Comparison of ENCODE assay signal across 8 cellular contexts in the genomic region with DNA sequence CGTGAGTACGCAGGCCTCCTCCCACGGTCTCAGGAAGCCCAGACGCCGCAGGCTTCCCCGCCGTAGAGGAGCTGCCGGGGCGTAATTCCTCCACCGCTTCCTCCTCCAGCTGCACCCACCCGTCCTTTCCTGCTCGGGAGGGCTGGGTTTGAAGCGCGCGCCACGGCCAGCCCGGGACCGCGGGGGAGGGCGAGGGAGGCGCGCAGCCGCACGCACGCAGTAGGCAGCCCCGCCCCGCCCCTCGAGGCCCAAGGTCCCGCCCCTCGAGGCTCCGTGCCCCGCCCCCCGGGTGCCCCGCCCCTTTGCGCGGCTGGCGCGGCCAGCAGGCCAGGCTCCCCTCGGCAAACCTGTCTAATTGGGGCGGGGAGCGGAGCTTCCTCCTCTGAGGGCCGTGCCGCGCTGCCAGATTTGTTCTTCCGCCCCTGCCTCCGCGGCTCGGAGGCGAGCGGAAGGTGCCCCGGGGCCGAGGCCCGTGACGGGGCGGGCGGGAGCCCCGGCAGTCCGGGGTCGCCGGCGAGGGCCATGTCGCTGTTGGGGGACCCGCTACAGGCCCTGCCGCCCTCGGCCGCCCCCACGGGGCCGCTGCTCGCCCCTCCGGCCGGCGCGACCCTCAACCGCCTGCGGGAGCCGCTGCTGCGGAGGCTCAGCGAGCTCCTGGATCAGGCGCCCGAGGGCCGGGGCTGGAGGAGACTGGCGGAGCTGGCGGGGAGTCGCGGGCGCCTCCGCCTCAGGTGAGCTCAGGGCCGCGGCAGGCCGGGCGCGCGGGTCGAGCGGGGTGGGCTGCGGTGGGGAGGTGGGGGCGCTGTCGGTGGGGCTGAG. TPM values are rescaled to one million over a fixed set of nuclear protein-coding genes. Genes with fewer than 3 reads are reported as not detected.
DNase-seq lines count a peak whose midpoint lies in the region; ATAC-seq lines count a peak whose summit lies in the region.

A gene with protein sequence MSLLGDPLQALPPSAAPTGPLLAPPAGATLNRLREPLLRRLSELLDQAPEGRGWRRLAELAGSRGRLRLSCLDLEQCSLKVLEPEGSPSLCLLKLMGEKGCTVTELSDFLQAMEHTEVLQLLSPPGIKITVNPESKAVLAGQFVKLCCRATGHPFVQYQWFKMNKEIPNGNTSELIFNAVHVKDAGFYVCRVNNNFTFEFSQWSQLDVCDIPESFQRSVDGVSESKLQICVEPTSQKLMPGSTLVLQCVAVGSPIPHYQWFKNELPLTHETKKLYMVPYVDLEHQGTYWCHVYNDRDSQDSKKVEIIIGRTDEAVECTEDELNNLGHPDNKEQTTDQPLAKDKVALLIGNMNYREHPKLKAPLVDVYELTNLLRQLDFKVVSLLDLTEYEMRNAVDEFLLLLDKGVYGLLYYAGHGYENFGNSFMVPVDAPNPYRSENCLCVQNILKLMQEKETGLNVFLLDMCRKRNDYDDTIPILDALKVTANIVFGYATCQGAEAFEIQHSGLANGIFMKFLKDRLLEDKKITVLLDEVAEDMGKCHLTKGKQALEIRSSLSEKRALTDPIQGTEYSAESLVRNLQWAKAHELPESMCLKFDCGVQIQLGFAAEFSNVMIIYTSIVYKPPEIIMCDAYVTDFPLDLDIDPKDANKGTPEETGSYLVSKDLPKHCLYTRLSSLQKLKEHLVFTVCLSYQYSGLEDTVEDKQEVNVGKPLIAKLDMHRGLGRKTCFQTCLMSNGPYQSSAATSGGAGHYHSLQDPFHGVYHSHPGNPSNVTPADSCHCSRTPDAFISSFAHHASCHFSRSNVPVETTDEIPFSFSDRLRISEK (plus strand): TSS at position 344 of the 819 bp plus-strand sequence. CDS start 179 bp downstream, at position 523.

- no peaks in the 10 kb centered on the region for H3K36me3 ChIP-seq in CD8-positive, alpha-beta memory T cell (ENCODE audit: insufficient read depth, low read length)

- peak within 1 kb of the TSS; percentile 91 to 96 (median 96) for H3K4me3 Mint-ChIP-seq in CD8-positive, alpha-beta memory T cell
- H3K4me3 Mint-ChIP-seq in memory B cell, result peak within 1 kb of the TSS; percentile 96

- peak within 1 kb of the TSS; percentile 71 for H3K4me3 ChIP-seq in CD8-positive, alpha-beta memory T cell (ENCODE audit: low read length)

- H3K4me1 ChIP-seq in CD8-positive, alpha-beta memory T cell (ENCODE audit: insufficient read depth, low read length), result peaks cover 43% of the 10 kb centered on the region

- ATAC-seq in GM19468 (IDR thresholded peaks at IDR 0.05; ENCODE audit: extremely low read depth, unreplicated experiment), result peak; percentile 62
- ATAC-seq in memory B cell (ENCODE audit: low read depth), result peak; percentile 82

- H3K9me3 Mint-ChIP-seq in CD8-positive, alpha-beta memory T cell, result no peaks in the 10 kb centered on the region
- no peaks in the 10 kb centered on the region for H3K9me3 Mint-ChIP-seq in memory B cell

- no peaks in the 10 kb centered on the region for H3K27me3 ChIP-seq in CD8-positive, alpha-beta memory T cell (ENCODE audit: insufficient read depth, low read length, poor library complexity, severe bottlenecking)

- peaks cover 4 to 24% (median 10%) of the 10 kb centered on the region in 3 donors for H3K36me3 Mint-ChIP-seq in CD8-positive, alpha-beta memory T cell
- peaks cover 18% of the 10 kb centered on the region for H3K36me3 Mint-ChIP-seq in memory B cell

- H3K27ac Mint-ChIP-seq in CD8-positive, alpha-beta memory T cell, result peak within 1 kb of the TSS; percentile 92 to 97 (median 94)
- peak within 1 kb of the TSS; percentile 95 for H3K27ac Mint-ChIP-seq in memory B cell

- POLR2A ChIA-PET in CD8-positive, alpha-beta memory T cell (lab: Charles Lee), result interaction anchor here (0.6 to 3.1 kb wide), 22 partner anchors 9 to 141 kb away, joined by 3 to 43 read pairs (median 5); no protein-coding TSS in a partner anchor

- peak; percentile 92 to 96 (median 93) for DNase-seq in CD8-positive, alpha-beta memory T cell
- DNase-seq in HT-29 (ENCODE audit: low spot score), result peak; percentile 79
- DNase-seq in NK-92 treated with Interleukin-12 subunit alpha and Interleukin-12 subunit beta, amount 100 ng/mL, for 24 hours (lab: John Stamatoyannopoulos, UW), result peak; percentile 90
- peak; percentile 98 for DNase-seq in activated CD8-positive, alpha-beta memory T cell treated with anti-CD3 and anti-CD28 coated beads for 24 hours
- peak; percentile 95 for DNase-seq in effector CD8-positive, alpha-beta T cell (lab: John Stamatoyannopoulos, UW)
- DNase-seq in memory B cell (ENCODE audit: low spot score in 2 of 2), result peak; percentile 96 to 97
- peak; percentile 86 for DNase-seq in stimulated activated CD8-positive, alpha-beta memory T cell treated with anti-CD3 and anti-CD28 coated beads, Interleukin-12 subunit alpha, Interleukin-12 subunit beta, amount 100 ng/mL, for 24 hours (ENCODE audit: extremely low read depth)

- no peaks in the 10 kb centered on the region for H3K9me3 ChIP-seq in CD8-positive, alpha-beta memory T cell (ENCODE audit: low read length)

- H3K4me1 Mint-ChIP-seq in CD8-positive, alpha-beta memory T cell, result peaks cover 42 to 64% (median 61%) of the 10 kb centered on the region in 3 donors
- peaks cover 46% of the 10 kb centered on the region for H3K4me1 Mint-ChIP-seq in memory B cell

- CTCF ChIA-PET in CD8-positive, alpha-beta memory T cell (lab: Charles Lee), result interaction anchor here (0.9 to 4.1 kb wide), 14 partner anchors 13 to 142 kb away, joined by 3 to 35 read pairs (median 6); no protein-coding TSS in a partner anchor

- no peaks in the 10 kb centered on the region for H3K27me3 Mint-ChIP-seq in CD8-positive, alpha-beta memory T cell
- no peaks in the 10 kb centered on the region for H3K27me3 Mint-ChIP-seq in memory B cell

- peak within 1 kb of the TSS; percentile 80 for H3K27ac ChIP-seq in CD8-positive, alpha-beta memory T cell (ENCODE audit: low read depth, low read length)

RNA-seq across cellular contexts. Expression of the gene that starts here (rescaled TPM):
- 10 to 100 TPM; 33.1 to 35.8 TPM for total RNA-seq in CD8-positive, alpha-beta memory T cell
- 41.4 TPM for polyA plus RNA-seq in CD8-positive, alpha-beta memory T cell
- 5.6 and 8.6 TPM in 2 replicates for total RNA-seq in HT-29 (2014; rRNA removed; shearing (Covaris generic))

Comparison
In these comparisons a context has a peak if more than half of its experiments do, and no peak if none do; other contexts are left out.
1. Peak in every context shown above with its lines: DNase-seq, ATAC-seq, H3K4me3 ChIP-seq and H3K27ac ChIP-seq.